Comparison of ENCODE assay signal across 8 cellular contexts in the genomic region with DNA sequence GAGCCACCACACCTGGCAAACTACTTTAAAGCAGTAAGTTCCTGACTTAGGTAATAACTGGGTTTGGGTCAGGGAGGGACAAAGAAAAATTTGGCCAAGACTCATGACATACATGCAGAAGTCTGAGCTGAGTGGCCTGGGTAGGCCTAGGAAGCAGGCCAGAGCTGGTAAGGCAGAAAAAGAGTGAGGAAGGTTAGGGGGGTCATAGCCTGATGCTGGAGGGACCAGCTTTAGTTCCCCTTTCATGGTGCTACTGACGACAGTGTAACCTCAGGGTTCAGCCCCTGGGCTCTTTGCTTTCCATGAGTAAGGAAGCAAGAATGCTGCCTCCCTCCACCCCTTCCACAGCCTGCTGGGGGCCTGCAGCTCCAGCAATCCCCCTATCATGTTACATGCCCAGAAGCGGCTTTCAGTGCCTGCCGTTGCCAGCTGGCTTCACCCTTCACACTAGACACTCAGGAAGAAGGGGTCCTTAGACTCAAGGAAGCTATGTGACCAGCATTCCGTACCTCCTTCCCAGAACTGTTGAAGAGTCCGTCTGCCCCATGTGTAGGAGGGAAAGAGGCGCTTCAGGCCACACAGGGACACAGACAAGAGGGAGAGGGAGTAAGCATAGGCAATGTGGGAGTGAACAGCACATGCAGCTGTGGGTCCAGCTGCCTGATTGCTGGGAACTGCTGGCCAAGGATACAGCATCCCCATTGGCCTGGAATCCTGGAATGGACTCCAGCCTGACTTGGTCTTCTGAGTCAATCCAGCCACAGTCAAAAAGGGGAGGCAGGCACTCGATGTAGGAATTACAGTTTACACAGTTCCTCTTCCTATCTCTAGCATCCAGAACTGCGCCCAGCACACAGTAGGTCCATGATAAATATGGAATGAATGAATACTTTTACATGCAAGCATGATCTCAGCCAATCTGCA. TPM values are rescaled to one million over a fixed set of nuclear protein-coding genes. Genes with fewer than 3 reads are reported as not detected.
DNase-seq lines count a peak whose midpoint lies in the region; ATAC-seq, FAIRE-seq and TF ChIP-seq lines count a peak whose summit lies in the region.

No MANE protein-coding gene starts in this region.

- peak overlapping the region; percentile 75 for H3K27ac Mint-ChIP-seq in mesothelial cell of epicardium

- peaks cover 28% of the 10 kb centered on the region for H3K4me1 Mint-ChIP-seq in mesothelial cell of epicardium

- FAIRE-seq in G401.6 (lab: Jason Lieb, UNC), result peak; percentile 98

- no peak overlapping the region for H3K4me3 Mint-ChIP-seq in mesothelial cell of epicardium

- peak; percentile 57 for DNase-seq in NCI-H69 (lab: John Stamatoyannopoulos, UW)
- peak; percentile 91 for DNase-seq in dedifferentiated amniotic fluid mesenchymal stem cell (ENCODE audit: extremely low spot score)
- peak; percentile 50 to 62 for DNase-seq in mesothelial cell of epicardium (ENCODE audit: low spot score in 2 of 2, unreplicated experiment in 2 of 2)
- no peak for DNase-seq in activated CD4-positive, alpha-beta T cell treated with anti-CD3 and anti-CD28 coated beads, Interleukin-2, amount 50 U/mL, for 48 hours
- no peak for DNase-seq in NCI-H2227 (lab: John Stamatoyannopoulos, UW; ENCODE audit: unreplicated experiment)

- no peak for TF ChIP-seq CTCF in mesothelial cell of epicardium (IDR thresholded peaks at IDR 0.05; ENCODE audit: unreplicated experiment)

- no peaks in the 10 kb centered on the region for H3K9me3 Mint-ChIP-seq in mesothelial cell of epicardium

- H3K27me3 Mint-ChIP-seq in mesothelial cell of epicardium (ENCODE audit: low read depth), result peaks cover 23% of the 10 kb centered on the region

- no peak for ATAC-seq in HG03139 (IDR thresholded peaks at IDR 0.05; ENCODE audit: unreplicated experiment)
- ATAC-seq in GM18861 (IDR thresholded peaks at IDR 0.05; ENCODE audit: unreplicated experiment), result no peak

- H3K36me3 Mint-ChIP-seq in mesothelial cell of epicardium, result no peaks in the 10 kb centered on the region

RNA-seq across cellular contexts. Expression of gene PLAU, which starts 4.1 kb away (rescaled TPM):
- 3.4 to 5.1 TPM (median 4.7 TPM) in 3 replicates for total RNA-seq in mesothelial cell of epicardium

RNA-seq across cellular contexts. Expression of gene CAMK2G, which starts 32.4 kb away (rescaled TPM):
- total RNA-seq in mesothelial cell of epicardium, result 27.3 to 28.3 TPM (median 27.8 TPM) in 3 replicates

Comparison
In these comparisons a context has a peak if more than half of its experiments do, and no peak if none do; other contexts are left out.
1. DNase-seq: peak in NCI-H69 (single experiment), dedifferentiated amniotic fluid mesenchymal stem cell (single experiment) and mesothelial cell of epicardium (2 of 2); none in activated CD4-positive, alpha-beta T cell treated with anti-CD3 and anti-CD28 coated beads, Interleukin-2, amount 50 U/mL, for 48 hours (0 of 2) and NCI-H2227 (single experiment).